In genomic region chr1:49526672-49527071, GRCh38 we compare ENCODE assay signal across 5 cellular contexts.
"Had no signal": no experiment of that assay in that cellular context is flagged by ENCODE, and none has a peak within 500 bp of the region (broad histone marks: within the 10 kb centered on the region; RNA-seq: fewer than 3 reads in every experiment).

No MANE protein-coding gene starts in this region.

- DNase-seq: GM23248, GOT3, H7, IMR-90 had no signal

- H3K36me3 ChIP-seq: HAP-1 had no signal

- H3K27ac ChIP-seq: GM23248 had no signal

- H3K9me3 ChIP-seq: HAP-1 had no signal

- H3K9ac ChIP-seq: GM23248 had no signal

- H3K4me3 ChIP-seq: GM23248, HAP-1 had no signal

- H3K4me1 ChIP-seq: HAP-1 had no signal

- H2AFZ ChIP-seq: GM23248 had no signal
